In genomic region chr12:112961536-112961935, GRCh38 we compare ENCODE assay signal across 21 cellular contexts. TPM values are rescaled to one million over a fixed set of nuclear protein-coding genes. Genes with fewer than 3 reads are reported as not detected.
"Had no signal": no experiment of that assay in that cellular context is flagged by ENCODE, and none has a peak within 500 bp of the region (broad histone marks: within the 10 kb centered on the region; RNA-seq: fewer than 3 reads in every experiment).

No MANE protein-coding gene starts in this region.

- H3K27ac ChIP-seq: epithelial cell of prostate, foreskin keratinocyte, left ventricle myocardium inferior, lower lobe of right lung, stomach had no signal

- H3K27ac Mint-ChIP-seq: dendritic cell treated with granulocyte-macrophage colony-stimulating factor and Interleukin-4, amounts not matched to agents 40 ng/mL and 50 ng/mL, for 4 days; effector memory CD8-positive, alpha-beta T cell; memory B cell; mesothelial cell of epicardium; natural killer cell; type B pancreatic cell had no signal

- ATAC-seq: effector memory CD8-positive, alpha-beta T cell; left cardiac atrium; lower lobe of right lung; natural killer cell had no signal

- H3K9me3 Mint-ChIP-seq: effector memory CD8-positive, alpha-beta T cell; type B pancreatic cell had no signal

- H3K4me3 Mint-ChIP-seq: dendritic cell treated with granulocyte-macrophage colony-stimulating factor and Interleukin-4, amounts not matched to agents 40 ng/mL and 50 ng/mL, for 4 days; effector memory CD8-positive, alpha-beta T cell; memory B cell; mesothelial cell of epicardium; natural killer cell; neural crest cell; type B pancreatic cell had no signal

- H3K27me3 ChIP-seq: foreskin keratinocyte, stomach had no signal

- H3K4me3 ChIP-seq: left ventricle myocardium inferior, lower lobe of right lung, stomach had no signal

- DNase-seq: effector memory CD8-positive, alpha-beta T cell; foreskin keratinocyte; kidney; left cardiac atrium; left ventricle myocardium inferior; lower lobe of right lung; natural killer cell; posterior cingulate gyrus; small intestine; stimulated activated CD4-positive, alpha-beta T cell treated with anti-CD3 and anti-CD28 coated beads, Interleukin-12 subunit alpha, Interleukin-12 subunit beta, amount 100 ng/mL, for 4 hours; stimulated activated naive CD4-positive, alpha-beta T cell; stomach; substantia nigra had no signal

- FAIRE-seq: kidney, small intestine, urothelium cell line had no signal

- H3K4me1 ChIP-seq: foreskin keratinocyte, left ventricle myocardium inferior, lower lobe of right lung, stomach had no signal

- H3K4me1 Mint-ChIP-seq: memory B cell, mesothelial cell of epicardium, neural crest cell had no signal

- H3K27me3 Mint-ChIP-seq: dendritic cell treated with granulocyte-macrophage colony-stimulating factor and Interleukin-4, amounts not matched to agents 40 ng/mL and 50 ng/mL, for 4 days; effector memory CD8-positive, alpha-beta T cell; memory B cell had no signal

RNA-seq across cellular contexts. Expression of gene OAS2, which starts 16.8 kb away (rescaled TPM):
- total RNA-seq: neural crest cell, osteocyte had no signal

RNA-seq across cellular contexts. Expression of gene OAS1, which starts 54.8 kb away (rescaled TPM):
- total RNA-seq: neural crest cell had no signal
